ENCODE assay signal across 1 cellular context in the genomic region with DNA sequence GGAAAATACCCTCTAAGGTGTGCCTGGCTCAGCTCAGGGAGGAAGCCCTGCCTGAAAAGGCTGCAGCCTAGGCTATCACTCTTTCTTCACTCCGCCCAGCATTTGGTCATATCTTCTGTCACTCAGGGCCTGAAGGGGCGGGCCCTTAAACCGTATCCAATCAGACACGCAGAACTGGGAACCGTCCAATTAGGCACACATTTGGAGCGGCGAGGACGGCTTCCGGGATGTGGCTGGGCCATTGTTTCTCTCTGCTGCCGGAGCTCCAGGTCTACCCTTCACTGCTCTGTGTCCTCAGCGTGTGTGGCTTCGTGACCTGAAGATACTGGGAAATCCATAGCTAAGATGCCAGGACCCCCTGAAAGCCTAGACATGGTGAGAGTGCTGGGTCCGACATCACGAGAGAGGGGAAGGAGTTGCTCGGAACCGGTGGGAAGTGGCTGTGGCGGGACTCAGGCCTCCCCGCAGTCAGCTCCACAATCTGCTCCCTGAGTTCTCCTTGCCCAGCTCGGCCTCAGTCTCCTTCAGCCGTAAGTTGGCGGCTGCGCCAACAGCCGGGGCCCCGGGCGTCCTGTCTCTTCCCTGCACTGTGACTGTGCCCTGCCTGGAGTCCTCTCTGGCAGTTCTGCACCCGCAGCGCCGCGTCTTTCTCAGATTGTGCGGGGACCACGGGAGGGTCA.
TF ChIP-seq lines count a peak whose summit lies in the region.

ZNF493 (plus strand) TSS at position 241 of the 680 bp plus-strand sequence; CDS start at position 346, 105 bp downstream.

TF ChIP-seq in HepG2, 621 proteins besides CTCF, POLR2A, EP300 and RAD21 (continued from another document and continues in another):
- TF ChIP-seq ZNF816 (CRISPR knock-in tag; IDR thresholded peaks at IDR 0.05; ENCODE audit: borderline replicate concordance) = no peak
- no peak for TF ChIP-seq AKAP8 (CRISPR knock-in tag; IDR thresholded peaks at IDR 0.05)
- TF ChIP-seq ARNT2 (CRISPR knock-in tag; IDR thresholded peaks at IDR 0.05; ENCODE audit: low read depth) = no peak
- no peak; the same call in 1 of the 2 replicates for TF ChIP-seq KDM5A (IDR thresholded peaks at IDR 0.05; ENCODE audit: borderline replicate concordance, low read length)
- TF ChIP-seq HNF1A (IDR thresholded peaks at IDR 0.05; ENCODE audit: low read depth) = no peak
- no peak for TF ChIP-seq HNF1A (CRISPR knock-in tag; IDR thresholded peaks at IDR 0.05; ENCODE audit: borderline replicate concordance)
- TF ChIP-seq NFRKB (IDR thresholded peaks at IDR 0.05) = no peak
- TF ChIP-seq MBNL3 (CRISPR knock-in tag; conservative IDR thresholded peaks at IDR 0.05) = no peak
- TF ChIP-seq, protein P1, sequence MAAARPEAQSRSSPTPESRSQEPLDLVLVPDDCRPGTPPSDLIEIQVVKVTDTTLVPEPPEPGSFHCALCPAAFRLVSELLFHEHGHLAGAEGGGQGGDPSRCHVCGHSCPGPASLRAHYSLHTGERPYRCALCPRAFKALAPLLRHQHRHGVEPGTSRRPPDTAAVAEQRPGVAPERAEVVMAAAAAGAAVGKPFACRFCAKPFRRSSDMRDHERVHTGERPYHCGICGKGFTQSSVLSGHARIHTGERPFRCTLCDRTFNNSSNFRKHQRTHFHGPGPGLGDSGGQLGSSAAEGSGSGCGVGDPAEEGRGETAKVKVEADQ (CRISPR knock-in tag; IDR thresholded peaks at IDR 0.05; ENCODE audit: borderline replicate concordance) = 0 out of 2 replicates have a peak, but pooled peaks have one; percentile 54
- no peak for TF ChIP-seq ZNF772 (CRISPR knock-in tag; IDR thresholded peaks at IDR 0.05)
- TF ChIP-seq CHCHD3 (CRISPR knock-in tag; IDR thresholded peaks at IDR 0.05) = no peak
- no peak for TF ChIP-seq DNMT3B (CRISPR knock-in tag; conservative IDR thresholded peaks at IDR 0.05)
- TF ChIP-seq NR0B2 (CRISPR knock-in tag; IDR thresholded peaks at IDR 0.05) = no peak
- no peak for TF ChIP-seq PCBP2 (optimal IDR thresholded peaks at IDR 0.05; ENCODE audit: low read depth, low read length, poor library complexity, severe bottlenecking)
- TF ChIP-seq SALL2 (CRISPR knock-in tag; IDR thresholded peaks at IDR 0.05) = no peak
- peak; percentile 61; the same call in 1 of the 2 replicates for TF ChIP-seq ZNF501 (CRISPR knock-in tag; IDR thresholded peaks at IDR 0.05)
- TF ChIP-seq PAWR (CRISPR knock-in tag; IDR thresholded peaks at IDR 0.05; ENCODE audit: borderline replicate concordance) = no peak
- TF ChIP-seq ATF2 (CRISPR knock-in tag; IDR thresholded peaks at IDR 0.05) = no peak
- TF ChIP-seq ZNF549 (CRISPR knock-in tag; IDR thresholded peaks at IDR 0.05) = no peak
- no peak for TF ChIP-seq ZNF572 (CRISPR knock-in tag; IDR thresholded peaks at IDR 0.05)
- TF ChIP-seq IKZF4 (CRISPR knock-in tag; IDR thresholded peaks at IDR 0.05; ENCODE audit: borderline replicate concordance, low read depth, not compliant biosample characterization) = no peak
- TF ChIP-seq ZNF446 (CRISPR knock-in tag; IDR thresholded peaks at IDR 0.05) = no peak
- no peak for TF ChIP-seq THRA (CRISPR knock-in tag; IDR thresholded peaks at IDR 0.05; ENCODE audit: borderline replicate concordance)
- TF ChIP-seq ZNF432 (CRISPR knock-in tag; IDR thresholded peaks at IDR 0.05; ENCODE audit: borderline replicate concordance) = no peak
- TF ChIP-seq, protein P2, sequence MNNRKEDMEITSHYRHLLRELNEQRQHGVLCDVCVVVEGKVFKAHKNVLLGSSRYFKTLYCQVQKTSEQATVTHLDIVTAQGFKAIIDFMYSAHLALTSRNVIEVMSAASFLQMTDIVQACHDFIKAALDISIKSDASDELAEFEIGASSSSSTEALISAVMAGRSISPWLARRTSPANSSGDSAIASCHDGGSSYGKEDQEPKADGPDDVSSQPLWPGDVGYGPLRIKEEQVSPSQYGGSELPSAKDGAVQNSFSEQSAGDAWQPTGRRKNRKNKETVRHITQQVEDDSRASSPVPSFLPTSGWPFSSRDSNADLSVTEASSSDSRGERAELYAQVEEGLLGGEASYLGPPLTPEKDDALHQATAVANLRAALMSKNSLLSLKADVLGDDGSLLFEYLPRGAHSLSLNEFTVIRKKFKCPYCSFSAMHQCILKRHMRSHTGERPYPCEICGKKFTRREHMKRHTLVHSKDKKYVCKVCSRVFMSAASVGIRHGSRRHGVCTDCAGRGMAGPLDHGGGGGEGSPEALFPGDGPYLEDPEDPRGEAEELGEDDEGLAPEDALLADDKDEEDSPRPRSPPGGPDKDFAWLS (CRISPR knock-in tag; IDR thresholded peaks at IDR 0.05; ENCODE audit: borderline replicate concordance) = no peak
- no peak for TF ChIP-seq STAG1 (CRISPR knock-in tag; IDR thresholded peaks at IDR 0.05)
- peak; percentile 22; the same call in 1 of the 2 replicates for TF ChIP-seq ZNF768 (CRISPR knock-in tag; IDR thresholded peaks at IDR 0.05)
- no peak for TF ChIP-seq ZSCAN9 (CRISPR knock-in tag; IDR thresholded peaks at IDR 0.05; ENCODE audit: borderline replicate concordance)
- TF ChIP-seq NAIF1 (CRISPR knock-in tag; IDR thresholded peaks at IDR 0.05; ENCODE audit: borderline replicate concordance) = no peak
- TF ChIP-seq ZNF83 (CRISPR knock-in tag; IDR thresholded peaks at IDR 0.05; ENCODE audit: borderline replicate concordance) = no peak
- TF ChIP-seq HHEX (CRISPR knock-in tag; IDR thresholded peaks at IDR 0.05) = no peak
- TF ChIP-seq TRIM22 (IDR thresholded peaks at IDR 0.05) = no peak
- TF ChIP-seq, protein P3, sequence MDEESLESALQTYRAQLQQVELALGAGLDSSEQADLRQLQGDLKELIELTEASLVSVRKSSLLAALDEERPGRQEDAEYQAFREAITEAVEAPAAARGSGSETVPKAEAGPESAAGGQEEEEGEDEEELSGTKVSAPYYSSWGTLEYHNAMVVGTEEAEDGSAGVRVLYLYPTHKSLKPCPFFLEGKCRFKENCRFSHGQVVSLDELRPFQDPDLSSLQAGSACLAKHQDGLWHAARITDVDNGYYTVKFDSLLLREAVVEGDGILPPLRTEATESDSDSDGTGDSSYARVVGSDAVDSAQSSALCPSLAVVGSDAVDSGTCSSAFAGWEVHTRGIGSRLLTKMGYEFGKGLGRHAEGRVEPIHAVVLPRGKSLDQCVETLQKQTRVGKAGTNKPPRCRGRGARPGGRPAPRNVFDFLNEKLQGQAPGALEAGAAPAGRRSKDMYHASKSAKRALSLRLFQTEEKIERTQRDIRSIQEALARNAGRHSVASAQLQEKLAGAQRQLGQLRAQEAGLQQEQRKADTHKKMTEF (CRISPR knock-in tag; IDR thresholded peaks at IDR 0.05) = no peak
- no peak for TF ChIP-seq PCBP1 (IDR thresholded peaks at IDR 0.05; ENCODE audit: borderline replicate concordance, low read depth, low read length)
- no peak for TF ChIP-seq ZNF780A (CRISPR knock-in tag; IDR thresholded peaks at IDR 0.05)
- TF ChIP-seq, protein P4, sequence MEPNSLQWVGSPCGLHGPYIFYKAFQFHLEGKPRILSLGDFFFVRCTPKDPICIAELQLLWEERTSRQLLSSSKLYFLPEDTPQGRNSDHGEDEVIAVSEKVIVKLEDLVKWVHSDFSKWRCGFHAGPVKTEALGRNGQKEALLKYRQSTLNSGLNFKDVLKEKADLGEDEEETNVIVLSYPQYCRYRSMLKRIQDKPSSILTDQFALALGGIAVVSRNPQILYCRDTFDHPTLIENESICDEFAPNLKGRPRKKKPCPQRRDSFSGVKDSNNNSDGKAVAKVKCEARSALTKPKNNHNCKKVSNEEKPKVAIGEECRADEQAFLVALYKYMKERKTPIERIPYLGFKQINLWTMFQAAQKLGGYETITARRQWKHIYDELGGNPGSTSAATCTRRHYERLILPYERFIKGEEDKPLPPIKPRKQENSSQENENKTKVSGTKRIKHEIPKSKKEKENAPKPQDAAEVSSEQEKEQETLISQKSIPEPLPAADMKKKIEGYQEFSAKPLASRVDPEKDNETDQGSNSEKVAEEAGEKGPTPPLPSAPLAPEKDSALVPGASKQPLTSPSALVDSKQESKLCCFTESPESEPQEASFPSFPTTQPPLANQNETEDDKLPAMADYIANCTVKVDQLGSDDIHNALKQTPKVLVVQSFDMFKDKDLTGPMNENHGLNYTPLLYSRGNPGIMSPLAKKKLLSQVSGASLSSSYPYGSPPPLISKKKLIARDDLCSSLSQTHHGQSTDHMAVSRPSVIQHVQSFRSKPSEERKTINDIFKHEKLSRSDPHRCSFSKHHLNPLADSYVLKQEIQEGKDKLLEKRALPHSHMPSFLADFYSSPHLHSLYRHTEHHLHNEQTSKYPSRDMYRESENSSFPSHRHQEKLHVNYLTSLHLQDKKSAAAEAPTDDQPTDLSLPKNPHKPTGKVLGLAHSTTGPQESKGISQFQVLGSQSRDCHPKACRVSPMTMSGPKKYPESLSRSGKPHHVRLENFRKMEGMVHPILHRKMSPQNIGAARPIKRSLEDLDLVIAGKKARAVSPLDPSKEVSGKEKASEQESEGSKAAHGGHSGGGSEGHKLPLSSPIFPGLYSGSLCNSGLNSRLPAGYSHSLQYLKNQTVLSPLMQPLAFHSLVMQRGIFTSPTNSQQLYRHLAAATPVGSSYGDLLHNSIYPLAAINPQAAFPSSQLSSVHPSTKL (CRISPR knock-in tag; IDR thresholded peaks at IDR 0.05) = no peak
- TF ChIP-seq TMF1 (CRISPR knock-in tag; IDR thresholded peaks at IDR 0.05; ENCODE audit: low read depth) = no peak
- no peak for TF ChIP-seq CEBPG (CRISPR knock-in tag; IDR thresholded peaks at IDR 0.05)
- no peak for TF ChIP-seq HOXA5 (CRISPR knock-in tag; IDR thresholded peaks at IDR 0.05)
- TF ChIP-seq SMAD1 (CRISPR knock-in tag; IDR thresholded peaks at IDR 0.05; ENCODE audit: borderline replicate concordance, low read depth) = no peak
- TF ChIP-seq FOXA1 (IDR thresholded peaks at IDR 0.05) = no peak
- TF ChIP-seq FOXA1 (CRISPR knock-in tag; IDR thresholded peaks at IDR 0.05) = no peak
- TF ChIP-seq SIN3A (IDR thresholded peaks at IDR 0.05; ENCODE audit: borderline replicate concordance, low read depth, low read length) = no peak
- TF ChIP-seq ZNF605 (CRISPR knock-in tag; IDR thresholded peaks at IDR 0.05) = 0 out of 2 replicates have a peak, but pooled peaks have one; percentile 46
- TF ChIP-seq PAX8 (CRISPR knock-in tag; IDR thresholded peaks at IDR 0.05; ENCODE audit: borderline replicate concordance) = no peak
- peak; percentile 86 for TF ChIP-seq GABPB1 (CRISPR knock-in tag; IDR thresholded peaks at IDR 0.05)
- no peak for TF ChIP-seq ZNF773 (CRISPR knock-in tag; IDR thresholded peaks at IDR 0.05; ENCODE audit: borderline replicate concordance)
- TF ChIP-seq ZNF766 (CRISPR knock-in tag; IDR thresholded peaks at IDR 0.05; ENCODE audit: borderline replicate concordance) = no peak
- TF ChIP-seq ZNF282 (IDR thresholded peaks at IDR 0.05; ENCODE audit: partially characterized antibody) = no peak
